In the genomic region with DNA sequence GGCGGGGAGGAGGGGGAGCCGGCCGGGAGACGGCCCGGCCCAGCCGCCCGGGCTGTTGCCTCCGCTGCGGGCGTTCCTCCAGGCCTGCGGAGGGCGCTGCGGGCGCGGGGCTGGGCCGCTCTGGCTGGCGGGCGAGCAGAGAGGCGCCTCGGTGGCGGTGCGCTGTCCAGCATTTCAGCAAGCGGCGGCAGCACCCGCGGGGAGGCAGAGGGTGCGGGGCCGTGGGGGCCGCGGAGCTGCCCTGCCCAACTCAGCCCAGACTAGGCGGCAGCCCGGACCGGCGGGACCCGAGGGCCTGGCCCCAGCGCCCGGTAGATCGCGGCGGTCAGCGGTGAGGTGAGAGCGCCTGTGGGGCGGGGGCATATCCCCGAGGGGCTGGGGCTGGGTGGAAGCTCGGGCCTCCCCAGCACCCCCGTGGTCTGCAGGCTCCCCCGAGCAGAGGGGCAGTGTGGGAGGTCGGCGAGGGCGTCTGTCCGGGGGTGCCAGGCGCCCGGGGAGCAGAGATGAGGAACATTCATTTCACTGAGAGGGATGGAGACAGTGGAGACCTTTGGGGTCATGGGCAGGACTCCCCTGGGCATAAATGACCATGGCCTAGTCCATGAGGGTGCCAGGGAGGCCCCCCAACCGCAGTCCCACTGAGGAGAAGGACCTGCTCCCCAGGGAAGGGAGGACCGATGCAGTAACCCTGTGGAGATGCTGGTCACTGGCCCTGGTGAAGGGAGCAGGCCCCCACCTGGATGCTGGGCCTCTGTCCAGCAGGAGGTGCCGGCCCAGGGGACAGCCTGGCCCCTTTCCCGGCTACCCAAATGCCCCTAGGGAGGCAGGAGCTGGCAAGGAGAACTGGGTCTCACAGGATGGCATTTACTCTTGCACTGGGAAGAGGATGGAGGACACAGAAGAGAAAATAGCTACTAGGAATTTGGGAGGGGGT, we compare ENCODE assay signal across 1 cellular context.
TF ChIP-seq lines count a peak whose summit lies in the region.

A gene with protein sequence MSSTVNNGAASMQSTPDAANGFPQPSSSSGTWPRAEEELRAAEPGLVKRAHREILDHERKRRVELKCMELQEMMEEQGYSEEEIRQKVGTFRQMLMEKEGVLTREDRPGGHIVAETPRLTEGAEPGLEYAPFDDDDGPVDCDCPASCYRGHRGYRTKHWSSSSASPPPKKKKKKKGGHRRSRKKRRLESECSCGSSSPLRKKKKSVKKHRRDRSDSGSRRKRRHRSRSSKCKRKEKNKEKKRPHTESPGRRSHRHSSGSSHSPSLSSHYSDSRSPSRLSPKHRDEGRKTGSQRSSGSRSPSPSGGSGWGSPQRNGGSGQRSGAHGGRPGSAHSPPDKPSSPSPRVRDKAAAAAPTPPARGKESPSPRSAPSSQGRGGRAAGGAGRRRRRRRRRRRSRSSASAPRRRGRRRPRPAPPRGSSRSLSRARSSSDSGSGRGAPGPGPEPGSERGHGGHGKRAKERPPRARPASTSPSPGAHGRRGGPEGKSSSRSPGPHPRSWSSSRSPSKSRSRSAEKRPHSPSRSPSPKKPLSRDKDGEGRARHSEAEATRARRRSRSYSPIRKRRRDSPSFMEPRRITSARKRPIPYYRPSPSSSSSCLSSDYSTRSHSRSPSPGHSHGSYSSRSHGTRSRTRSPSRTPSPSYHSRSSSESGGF (plus strand): TSS at position 165 of the 934 bp plus-strand sequence. CDS start 33,171 bp downstream, outside the sequence.

TF ChIP-seq in K562, 482 proteins besides CTCF, POLR2A, EP300 and RAD21 (continued from another document and continues in another):
- TF ChIP-seq RBM15 (IDR thresholded peaks at IDR 0.05; ENCODE audit: insufficient read depth, low read length) (no peak), NFE2L1 (tag; IDR thresholded peaks at IDR 0.05; ENCODE audit: borderline replicate concordance, low read depth) (no peak), ZNF311 (CRISPR knock-in tag; IDR thresholded peaks at IDR 0.05) (no peak), ZNF24 (IDR thresholded peaks at IDR 0.05) (peak; percentile 74; the same call in 1 of the 2 replicates), KAT2B (IDR thresholded peaks at IDR 0.05; ENCODE audit: low read depth, low read length) (no peak), HDGF (IDR thresholded peaks at IDR 0.05) (no peak), TEAD4 (IDR thresholded peaks at IDR 0.05; ENCODE audit: low read length) (no peak), TEAD4 (CRISPR knock-in tag; IDR thresholded peaks at IDR 0.05; ENCODE audit: borderline replicate concordance) (no peak), IFI16 (CRISPR knock-in tag; IDR thresholded peaks at IDR 0.05) (no peak), MCM7 (IDR thresholded peaks at IDR 0.05) (no peak), ATF7 (IDR thresholded peaks at IDR 0.05) (no peak), KAT7 (CRISPR knock-in tag; IDR thresholded peaks at IDR 0.05; ENCODE audit: borderline replicate concordance) (no peak), KLF6 (CRISPR knock-in tag; IDR thresholded peaks at IDR 0.05; ENCODE audit: borderline replicate concordance) (no peak)
- TF ChIP-seq, protein P1, sequence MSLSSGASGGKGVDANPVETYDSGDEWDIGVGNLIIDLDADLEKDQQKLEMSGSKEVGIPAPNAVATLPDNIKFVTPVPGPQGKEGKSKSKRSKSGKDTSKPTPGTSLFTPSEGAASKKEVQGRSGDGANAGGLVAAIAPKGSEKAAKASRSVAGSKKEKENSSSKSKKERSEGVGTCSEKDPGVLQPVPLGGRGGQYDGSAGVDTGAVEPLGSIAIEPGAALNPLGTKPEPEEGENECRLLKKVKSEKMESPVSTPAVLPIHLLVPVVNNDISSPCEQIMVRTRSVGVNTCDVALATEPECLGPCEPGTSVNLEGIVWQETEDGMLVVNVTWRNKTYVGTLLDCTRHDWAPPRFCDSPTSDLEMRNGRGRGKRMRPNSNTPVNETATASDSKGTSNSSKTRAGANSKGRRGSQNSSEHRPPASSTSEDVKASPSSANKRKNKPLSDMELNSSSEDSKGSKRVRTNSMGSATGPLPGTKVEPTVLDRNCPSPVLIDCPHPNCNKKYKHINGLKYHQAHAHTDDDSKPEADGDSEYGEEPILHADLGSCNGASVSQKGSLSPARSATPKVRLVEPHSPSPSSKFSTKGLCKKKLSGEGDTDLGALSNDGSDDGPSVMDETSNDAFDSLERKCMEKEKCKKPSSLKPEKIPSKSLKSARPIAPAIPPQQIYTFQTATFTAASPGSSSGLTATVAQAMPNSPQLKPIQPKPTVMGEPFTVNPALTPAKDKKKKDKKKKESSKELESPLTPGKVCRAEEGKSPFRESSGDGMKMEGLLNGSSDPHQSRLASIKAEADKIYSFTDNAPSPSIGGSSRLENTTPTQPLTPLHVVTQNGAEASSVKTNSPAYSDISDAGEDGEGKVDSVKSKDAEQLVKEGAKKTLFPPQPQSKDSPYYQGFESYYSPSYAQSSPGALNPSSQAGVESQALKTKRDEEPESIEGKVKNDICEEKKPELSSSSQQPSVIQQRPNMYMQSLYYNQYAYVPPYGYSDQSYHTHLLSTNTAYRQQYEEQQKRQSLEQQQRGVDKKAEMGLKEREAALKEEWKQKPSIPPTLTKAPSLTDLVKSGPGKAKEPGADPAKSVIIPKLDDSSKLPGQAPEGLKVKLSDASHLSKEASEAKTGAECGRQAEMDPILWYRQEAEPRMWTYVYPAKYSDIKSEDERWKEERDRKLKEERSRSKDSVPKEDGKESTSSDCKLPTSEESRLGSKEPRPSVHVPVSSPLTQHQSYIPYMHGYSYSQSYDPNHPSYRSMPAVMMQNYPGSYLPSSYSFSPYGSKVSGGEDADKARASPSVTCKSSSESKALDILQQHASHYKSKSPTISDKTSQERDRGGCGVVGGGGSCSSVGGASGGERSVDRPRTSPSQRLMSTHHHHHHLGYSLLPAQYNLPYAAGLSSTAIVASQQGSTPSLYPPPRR (CRISPR knock-in tag; IDR thresholded peaks at IDR 0.05; ENCODE audit: borderline replicate concordance): 0 out of 2 replicates have a peak, but pooled peaks have one; percentile 24
- TF ChIP-seq, protein P2, sequence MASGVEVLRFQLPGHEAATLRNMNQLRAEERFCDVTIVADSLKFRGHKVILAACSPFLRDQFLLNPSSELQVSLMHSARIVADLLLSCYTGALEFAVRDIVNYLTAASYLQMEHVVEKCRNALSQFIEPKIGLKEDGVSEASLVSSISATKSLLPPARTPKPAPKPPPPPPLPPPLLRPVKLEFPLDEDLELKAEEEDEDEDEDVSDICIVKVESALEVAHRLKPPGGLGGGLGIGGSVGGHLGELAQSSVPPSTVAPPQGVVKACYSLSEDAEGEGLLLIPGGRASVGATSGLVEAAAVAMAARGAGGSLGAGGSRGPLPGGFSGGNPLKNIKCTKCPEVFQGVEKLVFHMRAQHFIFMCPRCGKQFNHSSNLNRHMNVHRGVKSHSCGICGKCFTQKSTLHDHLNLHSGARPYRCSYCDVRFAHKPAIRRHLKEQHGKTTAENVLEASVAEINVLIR (CRISPR knock-in tag; IDR thresholded peaks at IDR 0.05): no peak
- TF ChIP-seq, protein P3, sequence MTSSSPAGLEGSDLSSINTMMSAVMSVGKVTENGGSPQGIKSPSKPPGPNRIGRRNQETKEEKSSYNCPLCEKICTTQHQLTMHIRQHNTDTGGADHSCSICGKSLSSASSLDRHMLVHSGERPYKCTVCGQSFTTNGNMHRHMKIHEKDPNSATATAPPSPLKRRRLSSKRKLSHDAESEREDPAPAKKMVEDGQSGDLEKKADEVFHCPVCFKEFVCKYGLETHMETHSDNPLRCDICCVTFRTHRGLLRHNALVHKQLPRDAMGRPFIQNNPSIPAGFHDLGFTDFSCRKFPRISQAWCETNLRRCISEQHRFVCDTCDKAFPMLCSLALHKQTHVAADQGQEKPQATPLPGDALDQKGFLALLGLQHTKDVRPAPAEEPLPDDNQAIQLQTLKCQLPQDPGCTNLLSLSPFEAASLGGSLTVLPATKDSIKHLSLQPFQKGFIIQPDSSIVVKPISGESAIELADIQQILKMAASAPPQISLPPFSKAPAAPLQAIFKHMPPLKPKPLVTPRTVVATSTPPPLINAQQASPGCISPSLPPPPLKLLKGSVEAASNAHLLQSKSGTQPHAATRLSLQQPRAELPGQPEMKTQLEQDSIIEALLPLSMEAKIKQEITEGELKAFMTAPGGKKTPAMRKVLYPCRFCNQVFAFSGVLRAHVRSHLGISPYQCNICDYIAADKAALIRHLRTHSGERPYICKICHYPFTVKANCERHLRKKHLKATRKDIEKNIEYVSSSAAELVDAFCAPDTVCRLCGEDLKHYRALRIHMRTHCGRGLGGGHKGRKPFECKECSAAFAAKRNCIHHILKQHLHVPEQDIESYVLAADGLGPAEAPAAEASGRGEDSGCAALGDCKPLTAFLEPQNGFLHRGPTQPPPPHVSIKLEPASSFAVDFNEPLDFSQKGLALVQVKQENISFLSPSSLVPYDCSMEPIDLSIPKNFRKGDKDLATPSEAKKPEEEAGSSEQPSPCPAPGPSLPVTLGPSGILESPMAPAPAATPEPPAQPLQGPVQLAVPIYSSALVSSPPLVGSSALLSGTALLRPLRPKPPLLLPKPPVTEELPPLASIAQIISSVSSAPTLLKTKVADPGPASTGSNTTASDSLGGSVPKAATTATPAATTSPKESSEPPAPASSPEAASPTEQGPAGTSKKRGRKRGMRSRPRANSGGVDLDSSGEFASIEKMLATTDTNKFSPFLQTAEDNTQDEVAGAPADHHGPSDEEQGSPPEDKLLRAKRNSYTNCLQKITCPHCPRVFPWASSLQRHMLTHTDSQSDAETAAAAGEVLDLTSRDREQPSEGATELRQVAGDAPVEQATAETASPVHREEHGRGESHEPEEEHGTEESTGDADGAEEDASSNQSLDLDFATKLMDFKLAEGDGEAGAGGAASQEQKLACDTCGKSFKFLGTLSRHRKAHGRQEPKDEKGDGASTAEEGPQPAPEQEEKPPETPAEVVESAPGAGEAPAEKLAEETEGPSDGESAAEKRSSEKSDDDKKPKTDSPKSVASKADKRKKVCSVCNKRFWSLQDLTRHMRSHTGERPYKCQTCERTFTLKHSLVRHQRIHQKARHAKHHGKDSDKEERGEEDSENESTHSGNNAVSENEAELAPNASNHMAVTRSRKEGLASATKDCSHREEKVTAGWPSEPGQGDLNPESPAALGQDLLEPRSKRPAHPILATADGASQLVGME (CRISPR knock-in tag; IDR thresholded peaks at IDR 0.05): no peak
- TF ChIP-seq, protein P4, sequence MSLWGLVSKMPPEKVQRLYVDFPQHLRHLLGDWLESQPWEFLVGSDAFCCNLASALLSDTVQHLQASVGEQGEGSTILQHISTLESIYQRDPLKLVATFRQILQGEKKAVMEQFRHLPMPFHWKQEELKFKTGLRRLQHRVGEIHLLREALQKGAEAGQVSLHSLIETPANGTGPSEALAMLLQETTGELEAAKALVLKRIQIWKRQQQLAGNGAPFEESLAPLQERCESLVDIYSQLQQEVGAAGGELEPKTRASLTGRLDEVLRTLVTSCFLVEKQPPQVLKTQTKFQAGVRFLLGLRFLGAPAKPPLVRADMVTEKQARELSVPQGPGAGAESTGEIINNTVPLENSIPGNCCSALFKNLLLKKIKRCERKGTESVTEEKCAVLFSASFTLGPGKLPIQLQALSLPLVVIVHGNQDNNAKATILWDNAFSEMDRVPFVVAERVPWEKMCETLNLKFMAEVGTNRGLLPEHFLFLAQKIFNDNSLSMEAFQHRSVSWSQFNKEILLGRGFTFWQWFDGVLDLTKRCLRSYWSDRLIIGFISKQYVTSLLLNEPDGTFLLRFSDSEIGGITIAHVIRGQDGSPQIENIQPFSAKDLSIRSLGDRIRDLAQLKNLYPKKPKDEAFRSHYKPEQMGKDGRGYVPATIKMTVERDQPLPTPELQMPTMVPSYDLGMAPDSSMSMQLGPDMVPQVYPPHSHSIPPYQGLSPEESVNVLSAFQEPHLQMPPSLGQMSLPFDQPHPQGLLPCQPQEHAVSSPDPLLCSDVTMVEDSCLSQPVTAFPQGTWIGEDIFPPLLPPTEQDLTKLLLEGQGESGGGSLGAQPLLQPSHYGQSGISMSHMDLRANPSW (CRISPR knock-in tag; IDR thresholded peaks at IDR 0.05): no peak
- TF ChIP-seq, protein P5, sequence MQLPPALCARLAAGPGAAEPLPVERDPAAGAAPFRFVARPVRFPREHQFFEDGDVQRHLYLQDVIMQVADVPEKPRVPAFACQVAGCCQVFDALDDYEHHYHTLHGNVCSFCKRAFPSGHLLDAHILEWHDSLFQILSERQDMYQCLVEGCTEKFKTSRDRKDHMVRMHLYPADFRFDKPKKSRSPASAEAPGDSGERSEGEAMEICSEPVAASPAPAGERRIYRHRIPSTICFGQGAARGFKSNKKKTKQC (CRISPR knock-in tag; IDR thresholded peaks at IDR 0.05): peak; percentile 99
